Comparison of ENCODE assay signal across 22 cellular contexts in genomic region chr9:17075758-17076485, GRCh38. TPM values are rescaled to one million over a fixed set of nuclear protein-coding genes. Genes with fewer than 3 reads are reported as not detected.
DNase-seq lines count a peak whose midpoint lies in the region; ATAC-seq and TF ChIP-seq lines count a peak whose summit lies in the region.
"Had no signal": no experiment of that assay in that cellular context is flagged by ENCODE, and none has a peak within 500 bp of the region (broad histone marks: within the 10 kb centered on the region; RNA-seq: fewer than 3 reads in every experiment).

No MANE protein-coding gene starts in this region.

- no peak overlapping the region for H3K4me3 ChIP-seq in HEK293 (ENCODE audit: low read depth, low read length)
- no peak overlapping the region for H3K4me3 ChIP-seq in fibroblast of mammary gland (ENCODE audit: control insufficient read depth, low read depth, low read length)
- H3K4me3 ChIP-seq: prostate gland, SJSA1, smooth muscle cell had no signal

- in situ Hi-C loops in G401 (cut with HindIII; ENCODE audit: low sequenced_read_pairs): no loop called here

- peaks cover 6% of the 10 kb centered on the region; the same call in 1 of the 2 replicates for H3K4me1 ChIP-seq in HEK293 (ENCODE audit: control insufficient read depth, insufficient read depth, low read length)
- H3K4me1 ChIP-seq: prostate gland, SJSA1 had no signal

- CTCF ChIA-PET in HEK293 (lab: Yijun Ruan, JAX): interaction anchor here (0.6 kb wide), 2 partner anchors 866 to 1157 kb away, joined by 4 read pairs; no protein-coding TSS in a partner anchor

- peak; percentile 27 for DNase-seq in NCI-H69 (lab: John Stamatoyannopoulos, UW)
- peak; percentile 40 for DNase-seq in fibroblast of mammary gland (ENCODE audit: low read depth)
- no peak for DNase-seq in sciatic nerve (ENCODE audit: low spot score)
- no peak for DNase-seq in G401 (ENCODE audit: low spot score)
- DNase-seq in KG1 (lab: John Stamatoyannopoulos, UW): no peak
- DNase-seq in GM20000 (ENCODE audit: low spot score): no peak
- DNase-seq: activated naive CD4-positive, alpha-beta T cell treated with anti-CD3 and anti-CD28 coated beads, Interleukin-2, amount 50 U/mL, for 16 hours; activated T-cell treated with anti-CD3 and anti-CD28 coated beads, Interleukin-2, amount 50 U/mL, for 72 hours; effector memory CD4-positive, alpha-beta T cell; left colon; NCI-H1105 treated with DMSO at 0.1 percent for 48 hours; NCI-H2171 treated with DMSO at 0.1 percent for 48 hours; NCI-H774; stimulated activated CD4-positive, alpha-beta T cell treated with anti-CD3 and anti-CD28 coated beads, Interleukin-4, amount 100 ng/mL, for 1 hour; stimulated activated naive CD8-positive, alpha-beta T cell treated with anti-CD3 and anti-CD28 coated beads, Interleukin-15, amount 100 ng/mL, for 72 hours had no signal

- no peak overlapping the region for H3K27ac ChIP-seq in HEK293 (ENCODE audit: extremely low read depth, low read depth, low read length)
- H3K27ac ChIP-seq: KMS-11, prostate gland, SJSA1 had no signal

- POLR2A ChIA-PET in HEK293 (lab: Yijun Ruan, JAX): no interaction called here

- H3K9me3 ChIP-seq in HEK293 (ENCODE audit: control insufficient read depth, insufficient read depth, low read depth, low read length): no peaks in the 10 kb centered on the region
- H3K9me3 ChIP-seq: prostate gland, SJSA1 had no signal

- no peak for TF ChIP-seq CTCF in HEK293 (tag by site-specific recombination; IDR thresholded peaks at IDR 0.05)
- TF ChIP-seq CTCF in fibroblast of mammary gland (conservative IDR thresholded peaks at IDR 0.05; ENCODE audit: control insufficient read depth, insufficient read depth, low read depth, low read length): no peak
- TF ChIP-seq CTCF in GM20000 (IDR thresholded peaks at IDR 0.05; ENCODE audit: extremely low read depth, missing control alignments): no peak

- peak; percentile 20 for ATAC-seq in sciatic nerve
- ATAC-seq: activated CD4-positive, CD25-positive, alpha-beta regulatory T cell treated with anti-CD3 and anti-CD28 coated beads, Interleukin-2, amount 50 U/mL, for 24 hours; activated T-cell treated with anti-CD3 and anti-CD28 coated beads, Interleukin-2, amount 50 U/mL, for 72 hours; left colon; Panc1; stimulated activated naive CD8-positive, alpha-beta T cell treated with anti-CD3 and anti-CD28 coated beads, Interleukin-15, amount 100 ng/mL, for 72 hours had no signal

- intact Hi-C loops in sciatic nerve (cut with DNase I): no loop called here

- no peaks in the 10 kb centered on the region for H3K36me3 ChIP-seq in HEK293 (ENCODE audit: control insufficient read depth in 2 of 2, insufficient read depth in 1 of 2, low read length in 2 of 2)
- H3K36me3 ChIP-seq: prostate gland, SJSA1 had no signal

TF ChIP-seq in HEK293, 187 proteins besides CTCF, POLR2A, EP300 and RAD21:
- no peak for TF ChIP-seq ZBTB6 (tag by site-specific recombination; IDR thresholded peaks at IDR 0.05)
- peak; percentile 56 for TF ChIP-seq ZBTB17 (tag by site-specific recombination; IDR thresholded peaks at IDR 0.05)
- no peak for TF ChIP-seq ZNF544 (tag by site-specific recombination; IDR thresholded peaks at IDR 0.05)
- no peak for TF ChIP-seq ZNF645 (tag by site-specific recombination; IDR thresholded peaks at IDR 0.05)

RNA-seq across cellular contexts. Expression of gene CNTLN, which starts 58.9 kb away (rescaled TPM):
- 22.4 TPM for total RNA-seq in sciatic nerve
- total RNA-seq in G401 (2014; rRNA removed; shearing (Covaris generic)): 9.1 and 11.1 TPM in 2 replicates

Comparison
In these comparisons a context has a peak if more than half of its experiments do, and no peak if none do; other contexts are left out.
1. DNase-seq: peak in NCI-H69 (single experiment) and fibroblast of mammary gland (single experiment); none in sciatic nerve (single experiment), G401 (single experiment), KG1 (single experiment) and GM20000 (single experiment).